In the genomic region with DNA sequence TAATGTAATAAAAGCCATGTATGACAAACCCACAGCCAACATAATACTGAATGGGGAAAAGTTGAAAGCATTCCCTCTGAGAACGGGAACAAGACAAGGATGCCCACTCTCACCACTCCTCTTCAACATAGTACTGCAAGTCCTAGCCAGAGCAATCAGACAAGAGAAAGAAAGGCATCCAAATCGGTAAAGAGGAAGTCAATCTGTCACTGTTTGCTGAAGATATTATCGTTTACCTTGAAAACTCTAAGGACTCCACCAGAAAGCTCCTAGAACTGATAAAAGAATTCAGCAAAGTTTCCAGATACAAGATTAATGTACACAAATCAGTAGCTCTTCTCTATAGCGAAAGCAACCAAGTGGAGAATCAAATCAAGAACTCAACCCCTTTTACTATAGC, we compare ENCODE assay signal across 2 cellular contexts.
TF ChIP-seq lines count a peak whose summit lies in the region.
"Not testable (repeated sequence)": the region's sequence is repeated elsewhere in the genome, so short reads cannot be mapped to it uniquely, and the experiment has no call there.

No MANE protein-coding gene starts in this region.

TF ChIP-seq in GM12891, 5 proteins besides CTCF, POLR2A, EP300 and RAD21:
- peak; percentile 24; the same call in 1 of the 2 replicates for TF ChIP-seq SPI1 (IDR thresholded peaks at IDR 0.05; ENCODE audit: low read depth, low read length)

TF ChIP-seq in K562, 482 proteins besides CTCF, POLR2A, EP300 and RAD21:
- TF ChIP-seq CTBP1 (IDR thresholded peaks at IDR 0.05; ENCODE audit: borderline replicate concordance), result peak; percentile 41; the same call in 1 of the 2 replicates
- peak in 1 of 2 experiments; percentile 57; a peak in 1 of 4 replicates for TF ChIP-seq RCOR1 (IDR thresholded peaks at IDR 0.05; ENCODE audit: borderline replicate concordance in 1 of 2, low read depth in 2 of 2, low read length in 2 of 2)
- TF ChIP-seq, protein P1, sequence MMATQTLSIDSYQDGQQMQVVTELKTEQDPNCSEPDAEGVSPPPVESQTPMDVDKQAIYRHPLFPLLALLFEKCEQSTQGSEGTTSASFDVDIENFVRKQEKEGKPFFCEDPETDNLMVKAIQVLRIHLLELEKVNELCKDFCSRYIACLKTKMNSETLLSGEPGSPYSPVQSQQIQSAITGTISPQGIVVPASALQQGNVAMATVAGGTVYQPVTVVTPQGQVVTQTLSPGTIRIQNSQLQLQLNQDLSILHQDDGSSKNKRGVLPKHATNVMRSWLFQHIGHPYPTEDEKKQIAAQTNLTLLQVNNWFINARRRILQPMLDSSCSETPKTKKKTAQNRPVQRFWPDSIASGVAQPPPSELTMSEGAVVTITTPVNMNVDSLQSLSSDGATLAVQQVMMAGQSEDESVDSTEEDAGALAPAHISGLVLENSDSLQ (IDR thresholded peaks at IDR 0.05), result peak; percentile 70; the same call in 1 of the 2 replicates
- TF ChIP-seq SPI1 (IDR thresholded peaks at IDR 0.05; ENCODE audit: borderline replicate concordance, low read depth, low read length), result peak; percentile 74; the same call in 1 of the 2 replicates
- TF ChIP-seq, protein P2, sequence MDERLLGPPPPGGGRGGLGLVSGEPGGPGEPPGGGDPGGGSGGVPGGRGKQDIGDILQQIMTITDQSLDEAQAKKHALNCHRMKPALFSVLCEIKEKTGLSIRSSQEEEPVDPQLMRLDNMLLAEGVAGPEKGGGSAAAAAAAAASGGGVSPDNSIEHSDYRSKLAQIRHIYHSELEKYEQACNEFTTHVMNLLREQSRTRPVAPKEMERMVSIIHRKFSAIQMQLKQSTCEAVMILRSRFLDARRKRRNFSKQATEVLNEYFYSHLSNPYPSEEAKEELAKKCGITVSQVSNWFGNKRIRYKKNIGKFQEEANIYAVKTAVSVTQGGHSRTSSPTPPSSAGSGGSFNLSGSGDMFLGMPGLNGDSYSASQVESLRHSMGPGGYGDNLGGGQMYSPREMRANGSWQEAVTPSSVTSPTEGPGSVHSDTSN (CRISPR knock-in tag; IDR thresholded peaks at IDR 0.05; ENCODE audit: low read depth), result not testable (repeated sequence)
- TF ChIP-seq, protein P2 (tag; conservative IDR thresholded peaks at IDR 0.05; ENCODE audit: low read depth), result peak; percentile 61; the same call in 1 of the 2 replicates
- peak; percentile 75 for TF ChIP-seq MEIS2 (IDR thresholded peaks at IDR 0.05; ENCODE audit: partially characterized antibody)
TF ChIP-seq in K562: peak in this region for 6; not testable (repeated sequence) for 476.
